27 cellular contexts compared by ENCODE assay signal in the genomic region with DNA sequence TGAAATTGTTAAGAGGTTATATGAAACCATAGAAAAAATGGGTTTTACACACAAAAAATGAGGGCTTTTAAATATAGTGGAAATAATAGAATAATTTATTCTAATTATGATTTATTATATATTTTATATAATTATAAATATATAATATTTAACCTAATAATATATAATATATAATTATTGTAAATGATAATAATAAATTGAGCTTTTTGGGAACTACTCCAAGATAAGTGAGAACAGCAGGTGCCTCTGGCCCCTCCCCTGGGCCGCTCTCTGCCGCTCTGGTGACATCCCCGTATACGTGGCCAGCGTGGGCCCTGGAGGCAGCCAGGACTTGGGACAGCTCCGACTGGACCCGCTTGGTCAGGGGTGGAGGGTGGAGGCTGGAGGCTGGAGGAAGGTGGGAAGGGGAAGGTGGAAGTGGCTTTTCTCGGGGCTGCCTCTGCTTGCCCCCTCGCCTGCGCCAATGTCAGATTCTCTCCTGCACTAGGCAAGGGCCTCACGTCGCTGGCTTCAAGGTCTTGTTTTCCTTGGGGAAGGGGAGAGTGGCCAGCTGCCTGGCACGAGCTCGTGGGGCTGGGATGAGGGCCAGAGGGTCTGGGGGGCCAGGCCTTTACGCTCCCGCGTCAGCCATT.
"Had no signal": no experiment of that assay in that cellular context is flagged by ENCODE, and none has a peak within 500 bp of the region (broad histone marks: within the 10 kb centered on the region; RNA-seq: fewer than 3 reads in every experiment).

No MANE protein-coding gene starts in this region.

- ATAC-seq: effector memory CD8-positive, alpha-beta T cell; esophagus mucosa; gastrocnemius medialis; left cardiac atrium; left lung; left ventricle myocardium superior; lower lobe of right lung had no signal

- FAIRE-seq: endometrium had no signal

- H3K79me2 ChIP-seq: hepatocyte had no signal

- H3K4me2 ChIP-seq: hepatocyte had no signal

- H3K4me3 ChIP-seq: colonic mucosa, esophagus squamous epithelium, gastrocnemius medialis, hepatocyte, left lung, lower lobe of right lung had no signal

- H3K27ac ChIP-seq: colonic mucosa, epithelial cell of prostate, esophagus squamous epithelium, gastrocnemius medialis, hepatocyte, left lung, lower lobe of right lung had no signal

- H3K36me3 ChIP-seq: colonic mucosa had no signal

- H3K36me3 Mint-ChIP-seq: mesothelial cell of epicardium had no signal

- H3K27ac Mint-ChIP-seq: dendritic cell treated with granulocyte-macrophage colony-stimulating factor and Interleukin-4, amounts not matched to agents 40 ng/mL and 50 ng/mL, for 4 days; immature natural killer cell; mesothelial cell of epicardium had no signal

- H3K4me1 ChIP-seq: colonic mucosa had no signal

- H2AFZ ChIP-seq: hepatocyte had no signal

- H3K27me3 ChIP-seq: colonic mucosa, esophagus squamous epithelium, gastrocnemius medialis, hepatocyte, left lung had no signal

- H3K9me3 ChIP-seq: colonic mucosa, esophagus squamous epithelium, gastrocnemius medialis, left lung, lower lobe of right lung had no signal

- H3K27me3 Mint-ChIP-seq: dendritic cell treated with granulocyte-macrophage colony-stimulating factor and Interleukin-4, amounts not matched to agents 40 ng/mL and 50 ng/mL, for 4 days; effector memory CD8-positive, alpha-beta T cell; naive B cell had no signal

- DNase-seq: colonic mucosa; cortex of kidney; effector CD8-positive, alpha-beta T cell; effector memory CD8-positive, alpha-beta T cell; endodermal cell; erythroblast; esophagus squamous epithelium; foreskin fibroblast; foreskin melanocyte; gastrocnemius medialis; glutamatergic neuron; head of caudate nucleus; hypothalamus; immature natural killer cell; islet precursor cell; left cardiac atrium; left lung; left ventricle myocardium superior; lower lobe of right lung; mesenchymal stem cell; naive B cell had no signal

- H3K4me3 Mint-ChIP-seq: dendritic cell treated with granulocyte-macrophage colony-stimulating factor and Interleukin-4, amounts not matched to agents 40 ng/mL and 50 ng/mL, for 4 days; effector memory CD8-positive, alpha-beta T cell; endodermal cell; immature natural killer cell; mesothelial cell of epicardium; naive B cell had no signal
